In the genomic region with DNA sequence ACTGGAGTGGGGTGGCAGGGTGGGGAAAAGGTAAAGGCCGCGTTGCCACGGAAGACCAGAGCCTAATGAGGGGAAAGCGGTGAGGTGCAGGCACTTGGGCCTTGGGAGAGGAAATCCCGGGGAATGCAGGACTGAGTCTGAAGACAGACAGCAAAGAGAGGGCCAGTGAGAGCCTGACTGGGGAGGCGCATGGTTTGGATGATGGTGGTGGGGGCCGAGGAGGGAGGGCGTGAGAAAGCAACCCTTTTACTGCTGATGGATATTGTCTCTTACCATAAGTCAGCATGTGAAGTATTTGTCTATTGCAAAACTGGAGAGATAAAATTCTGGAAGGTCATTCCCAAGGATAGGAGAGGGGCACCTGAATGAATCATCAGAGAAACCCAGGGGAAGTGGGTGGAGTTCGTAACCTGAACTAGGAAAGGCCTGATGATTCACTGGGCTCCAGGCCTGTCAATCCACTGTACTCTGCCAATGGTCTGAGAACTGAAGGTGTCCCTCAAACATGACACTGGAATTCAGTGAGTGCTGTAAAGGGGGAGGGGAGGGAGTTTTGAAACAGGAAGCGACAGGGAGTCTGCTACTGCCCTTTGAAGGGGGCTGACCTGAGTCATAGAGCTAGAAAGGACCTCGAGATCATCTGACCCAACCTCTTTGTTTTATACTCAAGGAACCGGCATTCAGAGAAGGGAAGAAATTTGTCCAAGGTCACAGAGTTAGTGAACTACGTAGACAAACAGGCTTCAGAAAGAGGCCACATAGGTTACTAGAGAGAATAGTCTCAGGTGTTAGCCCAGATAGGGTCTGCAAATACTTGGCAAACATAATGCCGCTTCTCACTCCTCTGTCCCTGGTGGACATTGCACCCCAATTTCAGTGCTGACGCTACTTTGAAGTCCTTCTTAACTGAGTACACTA, we compare ENCODE assay signal across 10 cellular contexts. TPM values are rescaled to one million over a fixed set of nuclear protein-coding genes. Genes with fewer than 3 reads are reported as not detected.
DNase-seq lines count a peak whose midpoint lies in the region; ATAC-seq and TF ChIP-seq lines count a peak whose summit lies in the region.
"Had no signal": no experiment of that assay in that cellular context is flagged by ENCODE, and none has a peak within 500 bp of the region (broad histone marks: within the 10 kb centered on the region; RNA-seq: fewer than 3 reads in every experiment).

No MANE protein-coding gene starts in this region.

- H3K9ac ChIP-seq in HUES6 (ENCODE audit: low read length) = peak overlapping the region; percentile 75

- no peaks in the 10 kb centered on the region for H3K27me3 Mint-ChIP-seq in T-helper 2 cell treated with Interferon-gamma antibody and Interleukin-4, amounts not matched to agents 5 μg/mL and 100 μg/mL, for 36 hours (ENCODE audit: low read depth)
- no peaks in the 10 kb centered on the region for H3K27me3 Mint-ChIP-seq in naive thymus-derived CD4-positive, alpha-beta T cell

- TF ChIP-seq CTCF in body of pancreas (IDR thresholded peaks at IDR 0.05) = no peak

- H3K4me3 ChIP-seq in HUES6 (ENCODE audit: low read depth, low read length) (peak overlapping the region; percentile 46), body of pancreas (no peak overlapping the region)
- H3K4me3 ChIP-seq in naive thymus-derived CD4-positive, alpha-beta T cell (ENCODE audit: low read length) = no peak overlapping the region
- H3K4me3 ChIP-seq: HAP-1, heart left ventricle had no signal

- TF ChIP-seq POLR2A in body of pancreas (IDR thresholded peaks at IDR 0.05) = no peak

- CTCF ChIA-PET in naive thymus-derived CD4-positive, alpha-beta T cell (lab: Charles Lee) = no interaction called here

- H3K27ac Mint-ChIP-seq in T-helper 2 cell treated with Interferon-gamma antibody and Interleukin-4, amounts not matched to agents 5 μg/mL and 100 μg/mL, for 36 hours = no peak overlapping the region
- no peak overlapping the region for H3K27ac Mint-ChIP-seq in naive thymus-derived CD4-positive, alpha-beta T cell

- ATAC-seq in body of pancreas = peak; percentile 78
- ATAC-seq in naive thymus-derived CD4-positive, alpha-beta T cell = no peak

- H3K27ac ChIP-seq in HUES6 (ENCODE audit: low read depth, low read length) (peak overlapping the region; percentile 92; the same call in 1 of the 2 replicates), body of pancreas (peak overlapping the region in 1 of 4 donors; percentile 45)
- H3K27ac ChIP-seq in naive thymus-derived CD4-positive, alpha-beta T cell (ENCODE audit: low read depth, low read length) = no peak overlapping the region

- no peaks in the 10 kb centered on the region for H3K9me3 Mint-ChIP-seq in T-helper 2 cell treated with Interferon-gamma antibody and Interleukin-4, amounts not matched to agents 5 μg/mL and 100 μg/mL, for 36 hours
- H3K9me3 Mint-ChIP-seq in naive thymus-derived CD4-positive, alpha-beta T cell = peaks cover 0 to 3% (median 0%) of the 10 kb centered on the region in 11 donors

- peak; percentile 25 for DNase-seq in A172 (ENCODE audit: low spot score)
- DNase-seq in body of pancreas = peak; percentile 24 to 66 (median 50)
- DNase-seq in left kidney (ENCODE audit: low read depth, low spot score) = peak; percentile 88
- DNase-seq in NCI-H524 (lab: John Stamatoyannopoulos, UW) = no peak
- no peak for DNase-seq in T-helper 2 cell treated with Interferon-gamma antibody and Interleukin-4, amounts not matched to agents 5 μg/mL and 100 μg/mL, for 36 hours (ENCODE audit: low spot score)
- no peak for DNase-seq in medulla oblongata (ENCODE audit: extremely low spot score)
- no peak for DNase-seq in naive thymus-derived CD4-positive, alpha-beta T cell

- WGBS in body of pancreas, 2 donors = 57 to 58% methylated on average over 15 of the region's 15 CpGs

- H3K4me3 Mint-ChIP-seq in T-helper 2 cell treated with Interferon-gamma antibody and Interleukin-4, amounts not matched to agents 5 μg/mL and 100 μg/mL, for 36 hours = no peak overlapping the region
- H3K4me3 Mint-ChIP-seq in naive thymus-derived CD4-positive, alpha-beta T cell = no peak overlapping the region

- intact Hi-C loops in body of pancreas (cut with DNase I) = no loop called here
- intact Hi-C loops in naive thymus-derived CD4-positive, alpha-beta T cell (cut with micrococcal nuclease) = no loop called here

- POLR2A ChIA-PET in naive thymus-derived CD4-positive, alpha-beta T cell (lab: Charles Lee) = no interaction called here

- no peaks in the 10 kb centered on the region for H3K4me1 Mint-ChIP-seq in T-helper 2 cell treated with Interferon-gamma antibody and Interleukin-4, amounts not matched to agents 5 μg/mL and 100 μg/mL, for 36 hours (ENCODE audit: low read depth)
- peaks cover 0 to 2% (median 0%) of the 10 kb centered on the region in 7 donors for H3K4me1 Mint-ChIP-seq in naive thymus-derived CD4-positive, alpha-beta T cell

- no peaks in the 10 kb centered on the region for H3K27me3 ChIP-seq in HUES6 (ENCODE audit: control insufficient read depth, insufficient read depth, low read length)
- no peaks in the 10 kb centered on the region for H3K27me3 ChIP-seq in body of pancreas
- no peaks in the 10 kb centered on the region for H3K27me3 ChIP-seq in naive thymus-derived CD4-positive, alpha-beta T cell (ENCODE audit: control insufficient read depth in 2 of 2, insufficient read depth in 2 of 2, low read length in 2 of 2)

- no peaks in the 10 kb centered on the region for H3K36me3 Mint-ChIP-seq in T-helper 2 cell treated with Interferon-gamma antibody and Interleukin-4, amounts not matched to agents 5 μg/mL and 100 μg/mL, for 36 hours (ENCODE audit: low read depth)
- H3K36me3 Mint-ChIP-seq in naive thymus-derived CD4-positive, alpha-beta T cell = no peaks in the 10 kb centered on the region

- H3K4me1 ChIP-seq in HUES6 (ENCODE audit: control insufficient read depth, insufficient read depth, low read length) (peaks cover 30% of the 10 kb centered on the region), body of pancreas (peaks cover 7% of the 10 kb centered on the region)
- H3K4me1 ChIP-seq in naive thymus-derived CD4-positive, alpha-beta T cell (ENCODE audit: control insufficient read depth in 2 of 2, insufficient read depth in 2 of 2, low read length in 2 of 2) = no peaks in the 10 kb centered on the region
- H3K4me1 ChIP-seq: heart left ventricle had no signal

- H3K9me3 ChIP-seq in HUES6 (ENCODE audit: control insufficient read depth, insufficient read depth, low read depth, low read length) (peaks cover 4% of the 10 kb centered on the region; the same call in 1 of the 2 replicates), body of pancreas (no peaks in the 10 kb centered on the region)
- no peaks in the 10 kb centered on the region for H3K9me3 ChIP-seq in naive thymus-derived CD4-positive, alpha-beta T cell (ENCODE audit: control insufficient read depth in 2 of 3, low read length in 3 of 3)
- H3K9me3 ChIP-seq: HAP-1 had no signal

- H3K36me3 ChIP-seq in HUES6 (ENCODE audit: control insufficient read depth, insufficient read depth, low read length) (no peaks in the 10 kb centered on the region), body of pancreas (replicated peaks in 1 of 2; ENCODE audit: insufficient read depth in 1 of 2, low read depth in 2 of 2) (no peaks in the 10 kb centered on the region)
- no peaks in the 10 kb centered on the region for H3K36me3 ChIP-seq in naive thymus-derived CD4-positive, alpha-beta T cell (ENCODE audit: control insufficient read depth in 2 of 3, insufficient read depth in 3 of 3, low read length in 3 of 3)
- H3K36me3 ChIP-seq: HAP-1, heart left ventricle had no signal

RNA-seq across cellular contexts. Expression of gene NALF2, which starts 52.2 kb away (rescaled TPM):
- total RNA-seq in A172 (2014; rRNA removed; shearing (Covaris generic)) = not detected in 2 replicates
- 1 to 10 TPM in 1 of 2 donors, under 1 TPM in 1; 0.66 to 1.0 TPM for total RNA-seq in body of pancreas
- total RNA-seq in naive thymus-derived CD4-positive, alpha-beta T cell = under 1 TPM in 3 of 5 experiments, not detected in 2; 0.27 to 0.50 (median 0.34) TPM
- polyA plus RNA-seq in naive thymus-derived CD4-positive, alpha-beta T cell = not detected

RNA-seq across cellular contexts. Expression of gene EDA, which starts 59.6 kb away (rescaled TPM):
- total RNA-seq in A172 (2014; rRNA removed; shearing (Covaris generic)) = 0.02 TPM in 1 of 2 replicates, not detected in the other
- total RNA-seq in body of pancreas = 1 to 10 TPM; 4.0 to 4.7 TPM
- total RNA-seq in naive thymus-derived CD4-positive, alpha-beta T cell = 10 to 100 TPM in 2 of 5 experiments, 1 to 10 TPM in 3; 2.4 to 14.3 (median 3.2) TPM
- polyA plus RNA-seq in naive thymus-derived CD4-positive, alpha-beta T cell = 1 to 10 TPM; 1.1 to 1.4 TPM

Comparison
In these comparisons a context has a peak if more than half of its experiments do, and no peak if none do; other contexts are left out.
1. DNase-seq: peak in A172 (single experiment), body of pancreas (4 of 4) and left kidney (single experiment); none in NCI-H524 (0 of 2), T-helper 2 cell treated with Interferon-gamma antibody and Interleukin-4, amounts not matched to agents 5 μg/mL and 100 μg/mL, for 36 hours (single experiment), medulla oblongata (single experiment) and naive thymus-derived CD4-positive, alpha-beta T cell (0 of 9).